Comparison of ENCODE assay signal across 25 cellular contexts in genomic region chr9:35703906-35704672, GRCh38. TPM values are rescaled to one million over a fixed set of nuclear protein-coding genes. Genes with fewer than 3 reads are reported as not detected.
DNase-seq lines count a peak whose midpoint lies in the region; ATAC-seq and TF ChIP-seq lines count a peak whose summit lies in the region.
"Had no signal": no experiment of that assay in that cellular context is flagged by ENCODE, and none has a peak within 500 bp of the region (broad histone marks: within the 10 kb centered on the region; RNA-seq: fewer than 3 reads in every experiment).

No MANE protein-coding gene starts in this region.

- no peaks in the 10 kb centered on the region for H3K27me3 Mint-ChIP-seq in MCF 10A (ENCODE audit: insufficient read depth, unreplicated experiment)
- H3K27me3 Mint-ChIP-seq: activated naive CD8-positive, alpha-beta T cell treated with anti-CD3 and anti-CD28 coated beads, Interleukin-2, amount 50 U/mL, for 24 hours; brain; type B pancreatic cell had no signal

- TF ChIP-seq POLR2A in breast epithelium (IDR thresholded peaks at IDR 0.05), result no peak

- no peak overlapping the region for H3K4me3 ChIP-seq in breast epithelium
- no peak overlapping the region for H3K4me3 ChIP-seq in left ventricle myocardium inferior
- no peak overlapping the region for H3K4me3 ChIP-seq in aorta (ENCODE audit: low read length in 2 of 2)
- H3K4me3 ChIP-seq: HAP-1 had no signal

- TSS peak; percentile 39 for BruUV-seq in MCF 10A (replicated peaks; lab: Mats Ljungman, UMichigan)

- TF ChIP-seq CTCF in MCF 10A (IDR thresholded peaks at IDR 0.05; ENCODE audit: unreplicated experiment) (no peak), breast epithelium (IDR thresholded peaks at IDR 0.05) (no peak), left ventricle myocardium inferior (IDR thresholded peaks at IDR 0.05; ENCODE audit: borderline replicate concordance) (no peak)

- peaks cover 26% of the 10 kb centered on the region for H3K36me3 ChIP-seq in breast epithelium
- H3K36me3 ChIP-seq in left ventricle myocardium inferior, result peaks cover 100% of the 10 kb centered on the region
- H3K36me3 ChIP-seq in aorta (ENCODE audit: control insufficient read depth in 1 of 2, insufficient read depth in 2 of 2, low read length in 1 of 2), result peaks cover 15 to 60% of the 10 kb centered on the region in 2 donors

- H3K9me3 Mint-ChIP-seq in MCF 10A (ENCODE audit: unreplicated experiment), result no peaks in the 10 kb centered on the region
- H3K9me3 Mint-ChIP-seq: activated naive CD8-positive, alpha-beta T cell treated with anti-CD3 and anti-CD28 coated beads, Interleukin-2, amount 50 U/mL, for 24 hours; brain; CD8-positive, alpha-beta memory T cell; endodermal cell; type B pancreatic cell had no signal

- H3K9me3 ChIP-seq in breast epithelium (no peaks in the 10 kb centered on the region), left ventricle myocardium inferior (replicated peaks) (no peaks in the 10 kb centered on the region), aorta (ENCODE audit: control insufficient read depth, low read length) (no peaks in the 10 kb centered on the region)
- H3K9me3 ChIP-seq: HAP-1 had no signal

- H3K4me3 Mint-ChIP-seq in MCF 10A (ENCODE audit: unreplicated experiment), result no peak overlapping the region
- H3K4me3 Mint-ChIP-seq: activated naive CD8-positive, alpha-beta T cell treated with anti-CD3 and anti-CD28 coated beads, Interleukin-2, amount 50 U/mL, for 24 hours; brain; CD8-positive, alpha-beta memory T cell; endodermal cell; type B pancreatic cell had no signal

- WGBS in aorta, 2 donors, result 91 to 92% methylated on average over 26 of the region's 26 CpGs

- CTCF ChIA-PET in MCF 10A (lab: Yijun Ruan, JAX), result interaction anchor here (0.5 to 12.5 kb wide), 2 partner anchors 10 to 121 kb away, joined by 3 to 155 read pairs; no protein-coding TSS in a partner anchor

- no peaks in the 10 kb centered on the region for H3K4me1 Mint-ChIP-seq in MCF 10A (ENCODE audit: insufficient read depth, unreplicated experiment)
- H3K4me1 Mint-ChIP-seq: activated naive CD8-positive, alpha-beta T cell treated with anti-CD3 and anti-CD28 coated beads, Interleukin-2, amount 50 U/mL, for 24 hours; brain; endodermal cell had no signal

- no peak for ATAC-seq in aorta (ENCODE audit: low FRiP score)
- ATAC-seq: activated naive CD8-positive, alpha-beta T cell treated with anti-CD3 and anti-CD28 coated beads, Interleukin-2, amount 50 U/mL, for 24 hours had no signal

- DNase-seq in MCF 10A (ENCODE audit: unreplicated experiment), result no peak
- no peak for DNase-seq in breast epithelium (ENCODE audit: low spot score in 2 of 2)
- DNase-seq in left ventricle myocardium inferior, result peak; percentile 68
- DNase-seq in aorta, result peak; percentile 33 to 72
- no peak for DNase-seq in NCI-H2081 treated with DMSO at 0.1 percent for 48 hours (lab: John Stamatoyannopoulos, UW)
- no peak for DNase-seq in GM19240 (ENCODE audit: insufficient read length, low spot score)
- DNase-seq: activated CD8-positive, alpha-beta memory T cell treated with anti-CD3 and anti-CD28 coated beads, Interleukin-2, amount 50 U/mL, for 48 hours; activated effector memory CD4-positive, alpha-beta T cell treated with Interleukin-2 at 50 U/mL for 16 hours; activated naive CD8-positive, alpha-beta T cell treated with anti-CD3 and anti-CD28 coated beads, Interleukin-2, amount 50 U/mL, for 24 hours; CD8-positive, alpha-beta memory T cell; cortex of kidney; DMS53; endodermal cell; GF-D8; glutamatergic neuron; mesenchymal stem cell; NCI-H1436; NCI-H2171; NCI-H69; occipital lobe had no signal

- intact Hi-C loops in MCF 10A (cut with micrococcal nuclease) (no loop called here), breast epithelium (cut with DNase I; ENCODE audit: low total_unique reads) (no loop called here), left ventricle myocardium inferior (cut with micrococcal nuclease) (no loop called here), aorta (cut with DNase I) (no loop called here)

- H3K27ac Mint-ChIP-seq in MCF 10A (ENCODE audit: low read depth, unreplicated experiment), result no peak overlapping the region
- H3K27ac Mint-ChIP-seq: activated naive CD8-positive, alpha-beta T cell treated with anti-CD3 and anti-CD28 coated beads, Interleukin-2, amount 50 U/mL, for 24 hours; endodermal cell; type B pancreatic cell had no signal

- H3K4me1 ChIP-seq in breast epithelium, result no peaks in the 10 kb centered on the region
- peaks cover 39% of the 10 kb centered on the region for H3K4me1 ChIP-seq in left ventricle myocardium inferior
- H3K4me1 ChIP-seq in aorta (ENCODE audit: control insufficient read depth in 1 of 2, insufficient read depth in 2 of 2, low read length in 2 of 2), result no peaks in the 10 kb centered on the region
- H3K4me1 ChIP-seq: HAP-1 had no signal

- H3K36me3 Mint-ChIP-seq in MCF 10A (ENCODE audit: insufficient read depth, unreplicated experiment), result peaks cover 41% of the 10 kb centered on the region

- peak overlapping the region in 1 of 2 donors; percentile 7 for H3K27ac ChIP-seq in breast epithelium
- H3K27ac ChIP-seq in left ventricle myocardium inferior (replicated peaks), result peak overlapping the region; percentile 67
- no peak overlapping the region for H3K27ac ChIP-seq in aorta (ENCODE audit: low read depth in 1 of 2, low read length in 2 of 2)
- H3K27ac ChIP-seq: RWPE1 had no signal

- POLR2A ChIA-PET in MCF 10A (lab: Yijun Ruan, JAX), result interaction anchor here (0.6 to 1.2 kb wide), 2 partner anchors 13 to 31 kb away, joined by 3 read pairs; no protein-coding TSS in a partner anchor

- H3K27me3 ChIP-seq in breast epithelium (no peaks in the 10 kb centered on the region), left ventricle myocardium inferior (ENCODE audit: low read depth) (no peaks in the 10 kb centered on the region), aorta (ENCODE audit: control insufficient read depth in 1 of 2, insufficient read depth in 2 of 2, low read length in 1 of 2) (no peaks in the 10 kb centered on the region)

RNA-seq across cellular contexts. Expression of gene TPM2, which starts 14.4 kb away (rescaled TPM):
- 161 and 207 TPM in 2 replicates for total RNA-seq in MCF 10A (2022)
- total RNA-seq in breast epithelium, result 100 to 1,000 TPM; 143 to 402 (median 258) TPM
- 1,070 TPM for total RNA-seq in left ventricle myocardium inferior
- 1,000 to 10,000 TPM; 1,614 to 5,973 TPM for total RNA-seq in aorta
- polyA plus RNA-seq in aorta, result 1,000 to 10,000 TPM; 7,224 to 9,377 TPM

RNA-seq across cellular contexts. Expression of gene TLN1, which starts 27.9 kb away (rescaled TPM):
- total RNA-seq in MCF 10A (2022) (224 and 256 TPM in 2 replicates), breast epithelium (100 to 1,000 TPM; 163 to 497 (median 215) TPM), left ventricle myocardium inferior (234 TPM), aorta (1,000 to 10,000 TPM in 1 of 2 donors, 100 to 1,000 TPM in 1; 735 to 1,271 TPM)
- 100 to 1,000 TPM; 160 to 382 TPM for polyA plus RNA-seq in aorta

RNA-seq across cellular contexts. Expression of gene CREB3, which starts 28.4 kb away (rescaled TPM):
- total RNA-seq in MCF 10A (2022) (58.7 and 66.2 TPM in 2 replicates), breast epithelium (10 to 100 TPM; 46.4 to 49.9 (median 47.2) TPM), left ventricle myocardium inferior (20.6 TPM), aorta (10 to 100 TPM; 39.5 to 51.3 TPM)
- 10 to 100 TPM; 46.2 to 62.0 TPM for polyA plus RNA-seq in aorta

RNA-seq across cellular contexts. Expression of gene CA9, which starts 30.4 kb away (rescaled TPM):
- total RNA-seq in MCF 10A (2022) (not detected in 2 replicates), breast epithelium (1 to 10 TPM in 1 of 3 donors, under 1 TPM in 1, not detected in 1; 0.16 to 5.0 TPM), left ventricle myocardium inferior (not detected), aorta (1 to 10 TPM; 4.3 to 8.8 TPM)
- under 1 TPM in 1 of 2 donors, not detected in 1; 0.79 TPM for polyA plus RNA-seq in aorta
- total RNA-seq: A172 had no signal
- polyA plus RNA-seq: CD8-positive, alpha-beta memory T cell had no signal

RNA-seq across cellular contexts. Expression of gene ARHGEF39, which starts 39.1 kb away (rescaled TPM):
- 2.9 and 5.1 TPM in 2 replicates for total RNA-seq in MCF 10A (2022)
- 1 to 10 TPM in 1 of 3 donors, under 1 TPM in 2; 0.59 to 1.6 (median 0.80) TPM for total RNA-seq in breast epithelium
- 0.27 TPM for total RNA-seq in left ventricle myocardium inferior
- total RNA-seq in aorta, result 1 to 10 TPM in 1 of 2 donors, under 1 TPM in 1; 0.75 to 1.7 TPM
- 1 to 10 TPM in 1 of 2 donors, under 1 TPM in 1; 0.25 to 1.8 TPM for polyA plus RNA-seq in aorta

Comparison
In these comparisons a context has a peak if more than half of its experiments do, and no peak if none do; other contexts are left out.
1. DNase-seq: peak in left ventricle myocardium inferior (single experiment) and aorta (2 of 2); none in MCF 10A (single experiment), breast epithelium (0 of 2), NCI-H2081 treated with DMSO at 0.1 percent for 48 hours (single experiment) and GM19240 (single experiment).